1 cellular context compared by ENCODE assay signal in the genomic region with DNA sequence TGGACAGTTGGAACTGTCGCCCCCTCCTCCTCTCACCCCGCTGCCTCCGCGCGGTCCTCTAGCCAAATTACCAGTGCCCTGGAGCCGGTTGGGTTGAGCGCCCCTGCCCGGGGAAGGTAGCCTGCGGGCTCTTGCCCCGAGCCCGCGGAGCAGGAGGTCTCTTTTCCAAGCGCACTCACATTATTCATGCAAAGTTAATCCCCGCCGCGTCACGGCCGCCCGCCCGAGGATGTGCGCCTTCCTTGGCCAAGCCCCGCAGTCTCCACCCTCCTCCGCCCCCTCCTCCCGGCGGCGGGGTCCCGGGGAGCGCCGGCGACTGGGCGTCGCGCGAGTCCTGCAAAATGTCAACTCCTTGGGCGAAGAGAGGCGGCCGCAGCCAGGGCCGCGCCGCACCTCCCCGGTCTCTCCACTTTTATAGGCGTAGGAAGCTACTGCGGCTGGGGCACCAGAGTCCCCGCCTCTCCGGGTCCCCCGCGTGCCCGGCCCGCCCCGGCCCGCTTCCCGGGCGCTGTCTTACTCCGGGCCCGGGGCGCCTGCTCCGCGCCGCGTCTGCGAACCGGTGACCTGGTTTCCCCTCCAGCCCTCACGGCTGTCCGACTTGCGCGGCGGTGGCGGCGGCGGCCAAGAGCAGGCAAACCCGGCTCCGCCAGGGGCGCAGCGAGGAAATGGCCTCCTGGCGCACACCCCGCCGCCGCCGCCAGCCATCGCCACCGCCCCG.
TF ChIP-seq lines count a peak whose summit lies in the region.

A gene (minus strand): TSS at position 235 of the 718 bp plus-strand sequence.

TF ChIP-seq in HEK293, 187 proteins besides CTCF, POLR2A, EP300 and RAD21 (continued from another document and continues in another):
- TF ChIP-seq ZNF76 (tag by site-specific recombination; IDR thresholded peaks at IDR 0.05; ENCODE audit: borderline replicate concordance, low read depth) (no peak), ZBTB7A (tag by site-specific recombination; IDR thresholded peaks at IDR 0.05; ENCODE audit: low read depth) (no peak), ZNF433 (tag by site-specific recombination; IDR thresholded peaks at IDR 0.05; ENCODE audit: low read depth) (no peak), ZNF501 (tag by site-specific recombination; IDR thresholded peaks at IDR 0.05) (0 out of 2 replicates have a peak, but pooled peaks have one; percentile 33), ZNF596 (tag by site-specific recombination; IDR thresholded peaks at IDR 0.05) (peak; percentile 8; the same call in 1 of the 2 replicates), ZNF2 (tag by site-specific recombination; IDR thresholded peaks at IDR 0.05) (no peak), WT1 (tag by site-specific recombination; IDR thresholded peaks at IDR 0.05) (no peak; the same call in 1 of the 2 replicates), SCRT2 (tag by site-specific recombination; IDR thresholded peaks at IDR 0.05) (no peak), ZNF677 (tag by site-specific recombination; IDR thresholded peaks at IDR 0.05) (no peak), ZNF529 (tag by site-specific recombination; IDR thresholded peaks at IDR 0.05; ENCODE audit: insufficient replicate concordance) (no peak), ZNF521 (tag by site-specific recombination; IDR thresholded peaks at IDR 0.05) (no peak), GLIS1 (tag by site-specific recombination; IDR thresholded peaks at IDR 0.05) (peak; percentile 46; the same call in 1 of the 2 replicates), FEZF1 (tag by site-specific recombination; IDR thresholded peaks at IDR 0.05) (0 out of 2 replicates have a peak, but pooled peaks have one; percentile 8), ZNF626 (tag by site-specific recombination; IDR thresholded peaks at IDR 0.05) (no peak), ZXDB (tag by site-specific recombination; IDR thresholded peaks at IDR 0.05) (0 out of 2 replicates have a peak, but pooled peaks have one; percentile 76), BCL11B (tag by site-specific recombination; IDR thresholded peaks at IDR 0.05; ENCODE audit: low read depth) (no peak), ZSCAN30 (tag by site-specific recombination; IDR thresholded peaks at IDR 0.05) (peak; percentile 59; the same call in 1 of the 2 replicates), HOXA7 (CRISPR knock-in tag; IDR thresholded peaks at IDR 0.05; ENCODE audit: borderline replicate concordance) (no peak), ZNF138 (tag by site-specific recombination; IDR thresholded peaks at IDR 0.05; ENCODE audit: borderline replicate concordance) (no peak), YY1 (tag by site-specific recombination; IDR thresholded peaks at IDR 0.05) (peak; percentile 22; the same call in 1 of the 2 replicates), ZBTB20 (tag by site-specific recombination; IDR thresholded peaks at IDR 0.05) (peak; percentile 88), GLI4 (tag by site-specific recombination; IDR thresholded peaks at IDR 0.05) (no peak), MEIS1 (CRISPR knock-in tag; IDR thresholded peaks at IDR 0.05; ENCODE audit: borderline replicate concordance) (no peak), ZNF394 (tag by site-specific recombination; IDR thresholded peaks at IDR 0.05; ENCODE audit: borderline replicate concordance) (0 out of 2 replicates have a peak, but pooled peaks have one; percentile 29), KLF10 (tag by site-specific recombination; IDR thresholded peaks at IDR 0.05) (no peak), ZNF324 (tag by site-specific recombination; IDR thresholded peaks at IDR 0.05) (no peak), KLF1 (tag by site-specific recombination; IDR thresholded peaks at IDR 0.05) (peak; percentile 71), ZNF157 (tag by site-specific recombination; IDR thresholded peaks at IDR 0.05) (no peak), ZNF544 (tag by site-specific recombination; IDR thresholded peaks at IDR 0.05) (no peak), ZNF654 (tag by site-specific recombination; IDR thresholded peaks at IDR 0.05; ENCODE audit: low read depth) (no peak), ZBTB21 (tag by site-specific recombination; IDR thresholded peaks at IDR 0.05) (no peak)
- TF ChIP-seq, protein P1, sequence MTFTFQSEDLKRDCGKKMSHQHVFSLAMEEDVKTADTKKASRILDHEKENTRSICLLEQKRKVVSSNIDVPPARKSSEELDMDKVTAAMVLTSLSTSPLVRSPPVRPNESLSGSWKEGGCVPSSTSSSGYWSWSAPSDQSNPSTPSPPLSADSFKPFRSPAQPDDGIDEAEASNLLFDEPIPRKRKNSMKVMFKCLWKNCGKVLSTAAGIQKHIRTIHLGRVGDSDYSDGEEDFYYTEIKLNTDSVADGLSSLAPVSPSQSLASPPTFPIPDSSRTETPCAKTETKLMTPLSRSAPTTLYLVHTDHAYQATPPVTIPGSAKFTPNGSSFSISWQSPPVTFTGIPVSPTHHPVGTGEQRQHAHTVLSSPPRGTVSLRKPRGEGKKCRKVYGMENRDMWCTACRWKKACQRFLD (tag by site-specific recombination; IDR thresholded peaks at IDR 0.05), result no peak
- TF ChIP-seq, protein P2, sequence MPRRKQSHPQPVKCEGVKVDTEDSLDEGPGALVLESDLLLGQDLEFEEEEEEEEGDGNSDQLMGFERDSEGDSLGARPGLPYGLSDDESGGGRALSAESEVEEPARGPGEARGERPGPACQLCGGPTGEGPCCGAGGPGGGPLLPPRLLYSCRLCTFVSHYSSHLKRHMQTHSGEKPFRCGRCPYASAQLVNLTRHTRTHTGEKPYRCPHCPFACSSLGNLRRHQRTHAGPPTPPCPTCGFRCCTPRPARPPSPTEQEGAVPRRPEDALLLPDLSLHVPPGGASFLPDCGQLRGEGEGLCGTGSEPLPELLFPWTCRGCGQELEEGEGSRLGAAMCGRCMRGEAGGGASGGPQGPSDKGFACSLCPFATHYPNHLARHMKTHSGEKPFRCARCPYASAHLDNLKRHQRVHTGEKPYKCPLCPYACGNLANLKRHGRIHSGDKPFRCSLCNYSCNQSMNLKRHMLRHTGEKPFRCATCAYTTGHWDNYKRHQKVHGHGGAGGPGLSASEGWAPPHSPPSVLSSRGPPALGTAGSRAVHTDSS (tag by site-specific recombination; IDR thresholded peaks at IDR 0.05), result no peak
- TF ChIP-seq, protein P3, sequence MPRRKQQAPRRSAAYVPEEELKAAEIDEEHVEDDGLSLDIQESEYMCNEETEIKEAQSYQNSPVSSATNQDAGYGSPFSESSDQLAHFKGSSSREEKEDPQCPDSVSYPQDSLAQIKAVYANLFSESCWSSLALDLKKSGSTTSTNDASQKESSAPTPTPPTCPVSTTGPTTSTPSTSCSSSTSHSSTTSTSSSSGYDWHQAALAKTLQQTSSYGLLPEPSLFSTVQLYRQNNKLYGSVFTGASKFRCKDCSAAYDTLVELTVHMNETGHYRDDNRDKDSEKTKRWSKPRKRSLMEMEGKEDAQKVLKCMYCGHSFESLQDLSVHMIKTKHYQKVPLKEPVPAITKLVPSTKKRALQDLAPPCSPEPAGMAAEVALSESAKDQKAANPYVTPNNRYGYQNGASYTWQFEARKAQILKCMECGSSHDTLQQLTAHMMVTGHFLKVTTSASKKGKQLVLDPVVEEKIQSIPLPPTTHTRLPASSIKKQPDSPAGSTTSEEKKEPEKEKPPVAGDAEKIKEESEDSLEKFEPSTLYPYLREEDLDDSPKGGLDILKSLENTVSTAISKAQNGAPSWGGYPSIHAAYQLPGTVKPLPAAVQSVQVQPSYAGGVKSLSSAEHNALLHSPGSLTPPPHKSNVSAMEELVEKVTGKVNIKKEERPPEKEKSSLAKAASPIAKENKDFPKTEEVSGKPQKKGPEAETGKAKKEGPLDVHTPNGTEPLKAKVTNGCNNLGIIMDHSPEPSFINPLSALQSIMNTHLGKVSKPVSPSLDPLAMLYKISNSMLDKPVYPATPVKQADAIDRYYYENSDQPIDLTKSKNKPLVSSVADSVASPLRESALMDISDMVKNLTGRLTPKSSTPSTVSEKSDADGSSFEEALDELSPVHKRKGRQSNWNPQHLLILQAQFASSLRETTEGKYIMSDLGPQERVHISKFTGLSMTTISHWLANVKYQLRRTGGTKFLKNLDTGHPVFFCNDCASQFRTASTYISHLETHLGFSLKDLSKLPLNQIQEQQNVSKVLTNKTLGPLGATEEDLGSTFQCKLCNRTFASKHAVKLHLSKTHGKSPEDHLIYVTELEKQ (tag by site-specific recombination; IDR thresholded peaks at IDR 0.05; ENCODE audit: borderline replicate concordance), result no peak
- TF ChIP-seq, protein P4, sequence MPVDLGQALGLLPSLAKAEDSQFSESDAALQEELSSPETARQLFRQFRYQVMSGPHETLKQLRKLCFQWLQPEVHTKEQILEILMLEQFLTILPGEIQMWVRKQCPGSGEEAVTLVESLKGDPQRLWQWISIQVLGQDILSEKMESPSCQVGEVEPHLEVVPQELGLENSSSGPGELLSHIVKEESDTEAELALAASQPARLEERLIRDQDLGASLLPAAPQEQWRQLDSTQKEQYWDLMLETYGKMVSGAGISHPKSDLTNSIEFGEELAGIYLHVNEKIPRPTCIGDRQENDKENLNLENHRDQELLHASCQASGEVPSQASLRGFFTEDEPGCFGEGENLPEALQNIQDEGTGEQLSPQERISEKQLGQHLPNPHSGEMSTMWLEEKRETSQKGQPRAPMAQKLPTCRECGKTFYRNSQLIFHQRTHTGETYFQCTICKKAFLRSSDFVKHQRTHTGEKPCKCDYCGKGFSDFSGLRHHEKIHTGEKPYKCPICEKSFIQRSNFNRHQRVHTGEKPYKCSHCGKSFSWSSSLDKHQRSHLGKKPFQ (tag by site-specific recombination; IDR thresholded peaks at IDR 0.05), result no peak
- TF ChIP-seq, protein P5, sequence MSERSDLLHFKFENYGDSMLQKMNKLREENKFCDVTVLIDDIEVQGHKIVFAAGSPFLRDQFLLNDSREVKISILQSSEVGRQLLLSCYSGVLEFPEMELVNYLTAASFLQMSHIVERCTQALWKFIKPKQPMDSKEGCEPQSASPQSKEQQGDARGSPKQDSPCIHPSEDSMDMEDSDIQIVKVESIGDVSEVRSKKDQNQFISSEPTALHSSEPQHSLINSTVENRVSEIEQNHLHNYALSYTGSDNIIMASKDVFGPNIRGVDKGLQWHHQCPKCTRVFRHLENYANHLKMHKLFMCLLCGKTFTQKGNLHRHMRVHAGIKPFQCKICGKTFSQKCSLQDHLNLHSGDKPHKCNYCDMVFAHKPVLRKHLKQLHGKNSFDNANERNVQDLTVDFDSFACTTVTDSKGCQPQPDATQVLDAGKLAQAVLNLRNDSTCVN (tag by site-specific recombination; optimal IDR thresholded peaks at IDR 0.05), result peak; percentile 86
- TF ChIP-seq, protein P6, sequence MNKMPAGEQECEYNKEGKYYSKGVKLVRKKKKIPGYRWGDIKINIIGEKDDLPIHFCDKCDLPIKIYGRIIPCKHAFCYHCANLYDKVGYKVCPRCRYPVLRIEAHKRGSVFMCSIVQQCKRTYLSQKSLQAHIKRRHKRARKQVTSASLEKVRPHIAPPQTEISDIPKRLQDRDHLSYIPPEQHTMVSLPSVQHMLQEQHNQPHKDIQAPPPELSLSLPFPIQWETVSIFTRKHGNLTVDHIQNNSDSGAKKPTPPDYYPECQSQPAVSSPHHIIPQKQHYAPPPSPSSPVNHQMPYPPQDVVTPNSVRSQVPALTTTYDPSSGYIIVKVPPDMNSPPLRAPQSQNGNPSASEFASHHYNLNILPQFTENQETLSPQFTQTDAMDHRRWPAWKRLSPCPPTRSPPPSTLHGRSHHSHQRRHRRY (tag by site-specific recombination; IDR thresholded peaks at IDR 0.05), result no peak
- TF ChIP-seq, protein P7, sequence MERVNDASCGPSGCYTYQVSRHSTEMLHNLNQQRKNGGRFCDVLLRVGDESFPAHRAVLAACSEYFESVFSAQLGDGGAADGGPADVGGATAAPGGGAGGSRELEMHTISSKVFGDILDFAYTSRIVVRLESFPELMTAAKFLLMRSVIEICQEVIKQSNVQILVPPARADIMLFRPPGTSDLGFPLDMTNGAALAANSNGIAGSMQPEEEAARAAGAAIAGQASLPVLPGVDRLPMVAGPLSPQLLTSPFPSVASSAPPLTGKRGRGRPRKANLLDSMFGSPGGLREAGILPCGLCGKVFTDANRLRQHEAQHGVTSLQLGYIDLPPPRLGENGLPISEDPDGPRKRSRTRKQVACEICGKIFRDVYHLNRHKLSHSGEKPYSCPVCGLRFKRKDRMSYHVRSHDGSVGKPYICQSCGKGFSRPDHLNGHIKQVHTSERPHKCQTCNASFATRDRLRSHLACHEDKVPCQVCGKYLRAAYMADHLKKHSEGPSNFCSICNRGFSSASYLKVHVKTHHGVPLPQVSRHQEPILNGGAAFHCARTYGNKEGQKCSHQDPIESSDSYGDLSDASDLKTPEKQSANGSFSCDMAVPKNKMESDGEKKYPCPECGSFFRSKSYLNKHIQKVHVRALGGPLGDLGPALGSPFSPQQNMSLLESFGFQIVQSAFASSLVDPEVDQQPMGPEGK (tag by site-specific recombination; IDR thresholded peaks at IDR 0.05), result peak; percentile 74; the same call in 1 of the 2 replicates
- TF ChIP-seq, protein P8, sequence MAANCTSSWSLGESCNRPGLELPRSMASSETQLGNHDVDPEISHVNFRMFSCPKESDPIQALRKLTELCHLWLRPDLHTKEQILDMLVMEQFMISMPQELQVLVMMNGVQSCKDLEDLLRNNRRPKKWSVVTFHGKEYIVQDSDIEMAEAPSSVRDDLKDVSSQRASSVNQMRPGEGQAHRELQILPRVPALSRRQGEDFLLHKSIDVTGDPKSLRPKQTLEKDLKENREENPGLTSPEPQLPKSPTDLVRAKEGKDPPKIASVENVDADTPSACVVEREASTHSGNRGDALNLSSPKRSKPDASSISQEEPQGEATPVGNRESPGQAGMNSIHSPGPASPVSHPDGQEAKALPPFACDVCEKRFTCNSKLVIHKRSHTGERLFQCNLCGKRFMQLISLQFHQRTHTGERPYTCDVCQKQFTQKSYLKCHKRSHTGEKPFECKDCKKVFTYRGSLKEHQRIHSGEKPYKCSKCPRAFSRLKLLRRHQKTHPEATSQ (tag by site-specific recombination; IDR thresholded peaks at IDR 0.05), result no peak
- TF ChIP-seq, protein P9, sequence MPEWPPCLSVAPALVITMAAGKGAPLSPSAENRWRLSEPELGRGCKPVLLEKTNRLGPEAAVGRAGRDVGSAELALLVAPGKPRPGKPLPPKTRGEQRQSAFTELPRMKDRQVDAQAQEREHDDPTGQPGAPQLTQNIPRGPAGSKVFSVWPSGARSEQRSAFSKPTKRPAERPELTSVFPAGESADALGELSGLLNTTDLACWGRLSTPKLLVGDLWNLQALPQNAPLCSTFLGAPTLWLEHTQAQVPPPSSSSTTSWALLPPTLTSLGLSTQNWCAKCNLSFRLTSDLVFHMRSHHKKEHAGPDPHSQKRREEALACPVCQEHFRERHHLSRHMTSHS (tag by site-specific recombination; IDR thresholded peaks at IDR 0.05), result no peak
